12 cellular contexts compared by ENCODE assay signal in genomic region chr5:150440948-150441812, GRCh38. TPM values are rescaled to one million over a fixed set of nuclear protein-coding genes. Genes with fewer than 3 reads are reported as not detected.
DNase-seq lines count a peak whose midpoint lies in the region; ATAC-seq and TF ChIP-seq lines count a peak whose summit lies in the region.
"Had no signal": no experiment of that assay in that cellular context is flagged by ENCODE, and none has a peak within 500 bp of the region (broad histone marks: within the 10 kb centered on the region; RNA-seq: fewer than 3 reads in every experiment).

No MANE protein-coding gene starts in this region.

- POLR2A ChIA-PET in IMR-90 (lab: Charles Lee; ENCODE audit: unreplicated experiment): no interaction called here

- H3K9ac ChIP-seq in DND-41 (ENCODE audit: low read depth, low read length) (no peak overlapping the region), IMR-90 (ENCODE audit: low read depth, low read length) (no peak overlapping the region), endodermal cell (ENCODE audit: extremely low read depth, low read length, poor library complexity, severe bottlenecking) (no peak overlapping the region)

- no peak overlapping the region for H3K4me2 ChIP-seq in DND-41 (ENCODE audit: insufficient read depth, low read length)
- H3K4me2 ChIP-seq in IMR-90 (ENCODE audit: low read depth, low read length): no peak overlapping the region

- CTCF ChIA-PET in IMR-90 (lab: Yijun Ruan, JAX): no interaction called here

- no peak for TF ChIP-seq POLR2A in IMR-90 (IDR thresholded peaks at IDR 0.05; ENCODE audit: low read depth, low read length)

- TF ChIP-seq RAD21 in IMR-90 (IDR thresholded peaks at IDR 0.05; ENCODE audit: low read length): no peak

- H2BK20ac ChIP-seq in IMR-90 (ENCODE audit: low read depth, low read length): no peak overlapping the region

- H3K27me3 ChIP-seq in DND-41 (ENCODE audit: insufficient read depth, low read length, poor library complexity) (no peaks in the 10 kb centered on the region), IMR-90 (ENCODE audit: control insufficient read depth, insufficient read depth, low read length) (no peaks in the 10 kb centered on the region), endodermal cell (ENCODE audit: control insufficient read depth, insufficient read depth, low read length, poor library complexity, severe bottlenecking) (no peaks in the 10 kb centered on the region), ascending aorta (no peaks in the 10 kb centered on the region)

- BruUV-seq in IMR-90 (replicated peaks; lab: Mats Ljungman, UMichigan): no TSS peak

- no peak overlapping the region for H3K4me3 Mint-ChIP-seq in endodermal cell
- H3K4me3 Mint-ChIP-seq: activated CD8-positive, alpha-beta memory T cell treated with anti-CD3 and anti-CD28 coated beads, Interleukin-2, amount 10 ng/mL, durations not matched to agents 7 days and 5 days; CD8-positive, alpha-beta T cell had no signal

- H4K20me1 ChIP-seq in DND-41 (ENCODE audit: insufficient read depth, low read length) (peaks cover 37% of the 10 kb centered on the region), IMR-90 (ENCODE audit: insufficient read depth, low read length) (peaks cover 43% of the 10 kb centered on the region)

- H2BK120ac ChIP-seq in IMR-90 (ENCODE audit: low read depth, low read length): no peak overlapping the region

- no peaks in the 10 kb centered on the region for H3K9me3 ChIP-seq in DND-41 (ENCODE audit: insufficient read depth, low read length, severe bottlenecking)
- no peaks in the 10 kb centered on the region for H3K9me3 ChIP-seq in IMR-90 (ENCODE audit: control insufficient read depth, insufficient read depth, low read length)
- H3K9me3 ChIP-seq in endodermal cell (ENCODE audit: control insufficient read depth, low read length): no peaks in the 10 kb centered on the region
- no peaks in the 10 kb centered on the region for H3K9me3 ChIP-seq in mucosa of descending colon
- no peaks in the 10 kb centered on the region for H3K9me3 ChIP-seq in ascending aorta

- H3K27me3 Mint-ChIP-seq in endodermal cell (ENCODE audit: insufficient read depth): peaks cover 1% of the 10 kb centered on the region
- H3K27me3 Mint-ChIP-seq: activated CD8-positive, alpha-beta memory T cell treated with anti-CD3 and anti-CD28 coated beads, Interleukin-2, amount 10 ng/mL, durations not matched to agents 7 days and 5 days had no signal

- no peak overlapping the region for H4K91ac ChIP-seq in IMR-90 (ENCODE audit: insufficient read depth, low read depth, low read length)

- peaks cover 5% of the 10 kb centered on the region for H3K79me2 ChIP-seq in DND-41 (ENCODE audit: insufficient read depth, low read length)

- intact Hi-C loops in IMR-90 (cut with micrococcal nuclease) (no loop called here), mucosa of descending colon (cut with DNase I, micrococcal nuclease) (no loop called here), ascending aorta (cut with DNase I) (no loop called here)

- no peak for DNase-seq in DND-41
- no peak for DNase-seq in IMR-90
- peak; percentile 75 for DNase-seq in endodermal cell
- DNase-seq in mucosa of descending colon: no peak
- DNase-seq in NCI-H1092 treated with DMSO at 0.1 percent for 48 hours (lab: John Stamatoyannopoulos, UW): no peak
- DNase-seq in ascending aorta (ENCODE audit: low spot score in 2 of 2): no peak
- DNase-seq in DMS 273 treated with DMSO at 0.1 percent for 48 hours (lab: John Stamatoyannopoulos, UW): no peak
- DNase-seq: activated CD8-positive, alpha-beta memory T cell treated with anti-CD3 and anti-CD28 coated beads, Interleukin-2, amount 10 ng/mL, durations not matched to agents 7 days and 5 days; CD8-positive, alpha-beta T cell; OCI-M1; retina had no signal

- peaks cover 30% of the 10 kb centered on the region for H3K36me3 Mint-ChIP-seq in endodermal cell (ENCODE audit: low read depth)

- no peak overlapping the region for H2BK5ac ChIP-seq in IMR-90 (ENCODE audit: low read depth, low read length, poor library complexity, severe bottlenecking)

- no peak overlapping the region for H3K56ac ChIP-seq in IMR-90 (ENCODE audit: extremely low read depth, insufficient read depth, low read length)

- no peaks in the 10 kb centered on the region for H3K9me3 Mint-ChIP-seq in endodermal cell
- H3K9me3 Mint-ChIP-seq: CD8-positive, alpha-beta T cell had no signal

- no peak overlapping the region for H2AK5ac ChIP-seq in IMR-90 (ENCODE audit: low read depth, low read length)

- ATAC-seq in DND-41 (ENCODE audit: insufficient read depth, low read depth) (0 out of 3 replicates have a peak, but pooled peaks have one; percentile 1), IMR-90 (ENCODE audit: low read depth) (peak; percentile 18; the same call in 1 of the 2 replicates), mucosa of descending colon (peak; percentile 4), GM21576 (IDR thresholded peaks at IDR 0.05; ENCODE audit: unreplicated experiment) (no peak)
- ATAC-seq: activated CD8-positive, alpha-beta memory T cell treated with anti-CD3 and anti-CD28 coated beads, Interleukin-2, amount 10 ng/mL, durations not matched to agents 7 days and 5 days; CD8-positive, alpha-beta T cell had no signal

- TF ChIP-seq CTCF in DND-41 (IDR thresholded peaks at IDR 0.05; ENCODE audit: borderline replicate concordance, extremely low read depth, low read length, poor library complexity, severe bottlenecking): no peak
- no peak for TF ChIP-seq CTCF in IMR-90 (conservative IDR thresholded peaks at IDR 0.05; ENCODE audit: low read depth, low read length)
- TF ChIP-seq CTCF in endodermal cell (conservative IDR thresholded peaks at IDR 0.05): no peak
- no peak for TF ChIP-seq CTCF in mucosa of descending colon (IDR thresholded peaks at IDR 0.05)
- no peak for TF ChIP-seq CTCF in ascending aorta (IDR thresholded peaks at IDR 0.05)

- H3K4ac ChIP-seq in IMR-90 (ENCODE audit: low read depth, low read length): no peak overlapping the region

- no peak overlapping the region for H3K23ac ChIP-seq in IMR-90 (ENCODE audit: low read depth, low read length)

- in situ Hi-C loops in IMR-90 (cut with MboI; ENCODE audit: low sequenced_read_pairs): loop anchor here (25.0 kb wide), 2 partner anchors 604 to 804 kb away; no protein-coding TSS in a partner anchor

- dilution Hi-C loops in IMR-90 (cut with HindIII; ENCODE audit: low sequenced_read_pairs, unreplicated experiment): no loop called here

- H3K9me1 ChIP-seq in IMR-90 (ENCODE audit: insufficient read depth, low read length): no peaks in the 10 kb centered on the region; the same call in 1 of the 2 replicates

- H3K4me3 ChIP-seq in DND-41 (ENCODE audit: low read depth in 1 of 2, low read length in 2 of 2): no peak overlapping the region
- H3K4me3 ChIP-seq in IMR-90 (ENCODE audit: insufficient read depth, low read depth, low read length): no peak overlapping the region
- no peak overlapping the region for H3K4me3 ChIP-seq in endodermal cell (ENCODE audit: low read length)
- H3K4me3 ChIP-seq in mucosa of descending colon: no peak overlapping the region
- no peak overlapping the region for H3K4me3 ChIP-seq in ascending aorta

- H3K27ac ChIP-seq in DND-41 (ENCODE audit: low read length): no peak overlapping the region
- no peak overlapping the region for H3K27ac ChIP-seq in IMR-90 (ENCODE audit: insufficient read depth, low read length)
- no peak overlapping the region for H3K27ac ChIP-seq in endodermal cell (ENCODE audit: low read depth, low read length)
- no peak overlapping the region for H3K27ac ChIP-seq in ascending aorta

- H3K18ac ChIP-seq in IMR-90 (ENCODE audit: low read depth, low read length): no peak overlapping the region

- 90% methylated on average over 7 of the region's 12 CpGs; no CpG with 5 or more reads in 1 of the 2 experiments for WGBS in IMR-90 (ENCODE audit: extremely low coverage in 2 of 2, insufficient read length in 1 of 2), 2 experiments
- 78 to 80% methylated on average over 10 to 12 of the region's 12 CpGs for WGBS in endodermal cell (ENCODE audit: insufficient coverage in 1 of 2, insufficient read length in 1 of 2), 2 experiments

- peaks cover 16 to 34% of the 10 kb centered on the region in 2 experiments for H3K79me1 ChIP-seq in IMR-90 (ENCODE audit: low read depth in 1 of 2, low read length in 2 of 2)

- no peak overlapping the region for H2AK9ac ChIP-seq in IMR-90 (replicated peaks; ENCODE audit: low read depth, low read length, poor library complexity)

- H2BK15ac ChIP-seq in IMR-90 (ENCODE audit: low read depth, low read length): no peak overlapping the region

- peaks cover 12% of the 10 kb centered on the region for H3K4me1 Mint-ChIP-seq in endodermal cell

- no peak overlapping the region for H3K14ac ChIP-seq in IMR-90 (replicated peaks; ENCODE audit: low read depth, low read length)

- H4K5ac ChIP-seq in IMR-90 (ENCODE audit: low read depth, low read length): no peak overlapping the region

- H3K36me3 ChIP-seq in DND-41 (ENCODE audit: insufficient read depth, low read length) (peaks cover 36% of the 10 kb centered on the region), IMR-90 (ENCODE audit: control insufficient read depth, insufficient read depth, low read length) (peaks cover 35% of the 10 kb centered on the region), endodermal cell (ENCODE audit: control insufficient read depth, insufficient read depth, low read length) (peaks cover 35% of the 10 kb centered on the region), mucosa of descending colon (ENCODE audit: low read depth) (peaks cover 6% of the 10 kb centered on the region), ascending aorta (peaks cover 31 to 33% of the 10 kb centered on the region in 2 donors)

- H4K8ac ChIP-seq in IMR-90 (ENCODE audit: low read depth in 2 of 2, low read length in 2 of 2): no peak overlapping the region

- no peak overlapping the region for H3K27ac Mint-ChIP-seq in endodermal cell
- H3K27ac Mint-ChIP-seq: CD8-positive, alpha-beta T cell had no signal

- H2AFZ ChIP-seq in DND-41 (ENCODE audit: low read depth, low read length) (no peak overlapping the region), IMR-90 (replicated peaks; ENCODE audit: low read length, poor library complexity) (no peak overlapping the region)

- H3K4me1 ChIP-seq in DND-41 (ENCODE audit: insufficient read depth, low read length): peaks cover 6% of the 10 kb centered on the region
- peaks cover 1% of the 10 kb centered on the region; the same call in 1 of the 2 replicates for H3K4me1 ChIP-seq in IMR-90 (ENCODE audit: control insufficient read depth, insufficient read depth, low read length)
- peaks cover 7% of the 10 kb centered on the region for H3K4me1 ChIP-seq in endodermal cell (ENCODE audit: control insufficient read depth, insufficient read depth, low read length)
- no peaks in the 10 kb centered on the region for H3K4me1 ChIP-seq in mucosa of descending colon (ENCODE audit: low read depth)
- H3K4me1 ChIP-seq in ascending aorta: peaks cover 0 to 3% of the 10 kb centered on the region in 2 donors

RNA-seq across cellular contexts. Expression of gene RPS14, which starts 8.4 kb away (rescaled TPM):
- total RNA-seq in IMR-90 (2012; rRNA removed) (7,310 and 7,583 TPM in 2 replicates), endodermal cell (1,000 to 10,000 TPM; 2,313 to 2,316 TPM), mucosa of descending colon (1,000 to 10,000 TPM; 1,569 to 1,671 (median 1,618) TPM), ascending aorta (1,928 TPM)
- polyA plus RNA-seq in IMR-90 (2012; rRNA removed): 6,296 and 6,747 TPM in 2 replicates
- polyA plus RNA-seq in IMR-90 (2012; cell fraction: cytosol; rRNA removed): 5,609 and 17,745 TPM in 2 replicates
- polyA plus RNA-seq in IMR-90 (2012; cell fraction: nucleus; rRNA removed; ENCODE audit: low replicate concordance): 873 and 3,349 TPM in 2 replicates
- 1,931 TPM for polyA plus RNA-seq in endodermal cell (2013, experiment 1 of 2)
- 1,875 TPM for polyA plus RNA-seq in endodermal cell (2013, experiment 2 of 2)

RNA-seq across cellular contexts. Expression of gene CD74, which starts 28.5 kb away (rescaled TPM):
- total RNA-seq in IMR-90 (2012; rRNA removed) (0.18 and 0.28 TPM in 2 replicates), endodermal cell (10 to 100 TPM; 12.4 to 20.0 TPM), mucosa of descending colon (1,000 to 10,000 TPM in 1 of 3 donors, 100 to 1,000 TPM in 2; 198 to 1,033 (median 284) TPM), ascending aorta (1,940 TPM)
- polyA plus RNA-seq in IMR-90 (2012; rRNA removed): 1.1 and 1.5 TPM in 2 replicates
- polyA plus RNA-seq in IMR-90 (2012; cell fraction: cytosol; rRNA removed): 1.4 and 3.4 TPM in 2 replicates
- 0.60 and 0.64 TPM in 2 replicates for polyA plus RNA-seq in IMR-90 (2012; cell fraction: nucleus; rRNA removed; ENCODE audit: low replicate concordance)
- 9.7 TPM for polyA plus RNA-seq in endodermal cell (2013, experiment 1 of 2)
- 7.1 TPM for polyA plus RNA-seq in endodermal cell (2013, experiment 2 of 2)

Comparison
In these comparisons a context has a peak if more than half of its experiments do, and no peak if none do; other contexts are left out.
1. RNA of gene CD74, which starts 28.5 kb away (total RNA-seq): 1,940 TPM in ascending aorta (single experiment), 198 to 1,033 TPM in mucosa of descending colon and 12.4 to 20.0 TPM in endodermal cell; 0.18 to 0.28 TPM in IMR-90; every median in the first group is over 10 times any median in the second.